18 cellular contexts compared by ENCODE assay signal in the genomic region with DNA sequence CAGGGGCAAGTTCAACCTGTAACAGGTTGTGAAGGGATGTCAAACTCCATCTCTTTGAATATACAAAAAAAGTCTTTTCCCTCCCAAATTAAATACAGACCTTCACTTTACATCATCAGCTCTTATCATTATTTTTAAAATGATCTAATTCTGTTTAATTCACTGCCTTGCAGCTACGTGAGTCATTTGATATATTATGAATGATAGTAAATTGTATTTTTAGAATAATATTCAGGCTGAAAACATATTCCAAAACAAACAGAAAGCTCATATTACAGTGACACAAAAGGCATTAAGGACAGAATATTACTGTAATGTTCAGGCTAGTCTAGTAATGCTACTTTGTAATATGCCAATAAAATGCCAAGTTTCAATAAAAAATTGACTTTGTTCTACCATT.
"Had no signal": no experiment of that assay in that cellular context is flagged by ENCODE, and none has a peak within 500 bp of the region (broad histone marks: within the 10 kb centered on the region; RNA-seq: fewer than 3 reads in every experiment).

No MANE protein-coding gene starts in this region.

- H3K27ac Mint-ChIP-seq: activated naive CD4-positive, alpha-beta T cell treated with anti-CD3 and anti-CD28 coated beads, Interleukin-2, amount 50 U/mL, for 72 hours; activated T-helper 2 cell treated with anti-CD3 and anti-CD28 coated beads, Interferon-gamma antibody, Interleukin-2, Interleukin-4, amounts not matched to agents 10 μg/mL and 5 μg/mL and 100 μg/mL, durations not matched to agents 14 hours and 24 hours and 36 hours; immature natural killer cell; natural killer cell treated with Interleukin-12 subunit alpha and Interleukin-12 subunit beta and Interleukin-15 and Interleukin-18, amount 100 ng/mL, for 72 hours had no signal

- H3K36me3 ChIP-seq: cardiac muscle cell had no signal

- H3K4me3 Mint-ChIP-seq: immature natural killer cell; natural killer cell treated with Interleukin-12 subunit alpha and Interleukin-12 subunit beta and Interleukin-15 and Interleukin-18, amount 100 ng/mL, for 72 hours; stimulated activated naive CD8-positive, alpha-beta T cell treated with anti-CD3 and anti-CD28 coated beads, Interleukin-15, amount 100 ng/mL, for 72 hours had no signal

- H3K27ac ChIP-seq: cardiac muscle cell, epithelial cell of prostate, skin epidermis, testis had no signal

- DNase-seq: activated CD4-positive, alpha-beta T cell treated with anti-CD3 and anti-CD28 coated beads, Interleukin-2, amount 50 U/mL, for 1 hour; anterior cingulate cortex; effector memory CD4-positive, alpha-beta T cell; immature natural killer cell; left cardiac atrium; mammary epithelial cell; retina; stimulated activated CD4-positive, alpha-beta T cell treated with anti-CD3 and anti-CD28 coated beads, Interleukin-4, amount 100 ng/mL, for 4 hours; stimulated activated naive CD8-positive, alpha-beta T cell treated with anti-CD3 and anti-CD28 coated beads, Interleukin-15, amount 100 ng/mL, for 72 hours; T-helper 2 cell; testis had no signal

- H3K27me3 ChIP-seq: testis had no signal

- H3K9me3 Mint-ChIP-seq: activated T-helper 2 cell treated with anti-CD3 and anti-CD28 coated beads, Interferon-gamma antibody, Interleukin-2, Interleukin-4, amounts not matched to agents 10 μg/mL and 5 μg/mL and 100 μg/mL, durations not matched to agents 14 hours and 24 hours and 36 hours; immature natural killer cell had no signal

- H3K4me1 Mint-ChIP-seq: immature natural killer cell had no signal

- H3K36me3 Mint-ChIP-seq: immature natural killer cell had no signal

- H3K4me1 ChIP-seq: testis had no signal

- H3K4me3 ChIP-seq: cardiac muscle cell, skin epidermis, testis had no signal

- FAIRE-seq: colon had no signal

- H3K9me3 ChIP-seq: testis had no signal
